ENCODE assay signal across 1 cellular context in genomic region chr2:133885847-133886246, GRCh38.
TF ChIP-seq lines count a peak whose summit lies in the region.

No MANE protein-coding gene starts in this region.

TF ChIP-seq in GM23338, 12 proteins besides CTCF, POLR2A, EP300 and RAD21 (continued from another document):
- TF ChIP-seq ZNF462 (CRISPR knock-in tag; IDR thresholded peaks at IDR 0.05) (no peak), ZNF114 (CRISPR knock-in tag; IDR thresholded peaks at IDR 0.05) (no peak), CREB1 (CRISPR knock-in tag; IDR thresholded peaks at IDR 0.05; ENCODE audit: low read depth) (no peak), EZH2phosphoT487 (IDR thresholded peaks at IDR 0.05; ENCODE audit: unreplicated experiment) (no peak)
